In the genomic region with DNA sequence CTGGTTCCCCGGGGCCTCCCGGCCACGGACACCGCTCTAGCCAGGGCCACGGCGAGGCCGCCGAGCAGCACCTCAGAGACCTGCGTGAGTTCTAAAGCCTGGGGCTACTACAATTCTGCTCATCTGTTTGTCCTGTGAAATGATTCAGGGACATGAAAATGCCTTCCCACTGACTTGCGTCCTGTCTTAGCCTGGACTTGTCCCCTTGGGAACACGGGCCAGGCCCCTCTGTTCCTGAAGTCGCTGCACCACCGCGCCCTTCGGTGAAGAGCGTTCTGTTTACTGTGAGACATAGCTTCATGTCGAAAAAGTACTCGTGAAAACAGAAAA, we compare ENCODE assay signal across 11 cellular contexts. TPM values are rescaled to one million over a fixed set of nuclear protein-coding genes. Genes with fewer than 3 reads are reported as not detected.
DNase-seq lines count a peak whose midpoint lies in the region; ATAC-seq and TF ChIP-seq lines count a peak whose summit lies in the region.
"Had no signal": no experiment of that assay in that cellular context is flagged by ENCODE, and none has a peak within 500 bp of the region (broad histone marks: within the 10 kb centered on the region; RNA-seq: fewer than 3 reads in every experiment).

No MANE protein-coding gene starts in this region.

- peak; percentile 19; the same call in 1 of the 2 replicates for ATAC-seq in WTC11
- ATAC-seq in gastroesophageal sphincter = no peak
- ATAC-seq in sciatic nerve = peak; percentile 27
- no peak for ATAC-seq in GM21390 (IDR thresholded peaks at IDR 0.05; ENCODE audit: unreplicated experiment)

- H3K9me3 ChIP-seq in gastroesophageal sphincter = no peaks in the 10 kb centered on the region

- peak overlapping the region; percentile 89; the same call in 1 of the 2 replicates for H3K27ac Mint-ChIP-seq in WTC11

- H3K9me3 Mint-ChIP-seq in WTC11 = no peaks in the 10 kb centered on the region

- H3K4me1 ChIP-seq in gastroesophageal sphincter = peaks cover 0 to 27% (median 9%) of the 10 kb centered on the region in 3 donors

- H3K36me3 Mint-ChIP-seq in WTC11 = peaks cover 36% of the 10 kb centered on the region

- peak overlapping the region in 1 of 2 donors; percentile 52 for H3K4me3 ChIP-seq in gastroesophageal sphincter

- intact Hi-C loops in sciatic nerve (cut with DNase I) = no loop called here

- H3K27ac ChIP-seq in gastroesophageal sphincter = peak overlapping the region in 3 of 4 donors; percentile 56 to 70 (median 60)

- peaks cover 0 to 29% of the 10 kb centered on the region in 2 donors for H3K36me3 ChIP-seq in gastroesophageal sphincter

- peak; percentile 24 for DNase-seq in ELF-1 (ENCODE audit: low read depth, low spot score)
- no peak for DNase-seq in WTC11 (ENCODE audit: low spot score)
- DNase-seq in sciatic nerve (ENCODE audit: low spot score) = no peak
- DNase-seq in NCI-H345 (lab: John Stamatoyannopoulos, UW) = no peak
- DNase-seq in NCI-H2029 treated with DMSO at 0.1 percent for 48 hours (lab: John Stamatoyannopoulos, UW) = no peak
- DNase-seq in SW 1271 (lab: John Stamatoyannopoulos, UW) = no peak
- DNase-seq: activated CD4-positive, alpha-beta T cell treated with anti-CD3 and anti-CD28 coated beads, Interleukin-2, amount 50 U/mL, for 4 hours; foreskin melanocyte; NCI-H510A had no signal

- no peak for TF ChIP-seq EP300 in gastroesophageal sphincter (IDR thresholded peaks at IDR 0.05)

- peaks cover 63% of the 10 kb centered on the region for H3K27me3 ChIP-seq in gastroesophageal sphincter

- no peak for TF ChIP-seq CTCF in WTC11 (IDR thresholded peaks at IDR 0.05)
- no peak for TF ChIP-seq CTCF in gastroesophageal sphincter (IDR thresholded peaks at IDR 0.05)

- POLR2A ChIA-PET in WTC11 (lab: Charles Lee) = interaction anchor here (0.6 kb wide), 2 partner anchors 9 to 276 kb away, joined by 3 read pairs; no protein-coding TSS in a partner anchor

- H3K4me1 Mint-ChIP-seq in WTC11 = peaks cover 17% of the 10 kb centered on the region

- WGBS in gastroesophageal sphincter (ENCODE audit: low coverage in 1 of 2), 2 donors = 45% methylated on average over 9 of the region's 18 CpGs; no CpG with 5 or more reads in 1 of the 2 donors

- no peak for TF ChIP-seq POLR2A in gastroesophageal sphincter (IDR thresholded peaks at IDR 0.05)

- CTCF ChIA-PET in WTC11 (lab: Charles Lee) = interaction anchor here (0.9 to 1.2 kb wide), 2 partner anchors 17 to 234 kb away, joined by 5 read pairs; no protein-coding TSS in a partner anchor

- peak overlapping the region; percentile 65 for H3K4me3 Mint-ChIP-seq in WTC11

- H3K27me3 Mint-ChIP-seq in WTC11 (ENCODE audit: low read depth) = peaks cover 16% of the 10 kb centered on the region

TF ChIP-seq in WTC11, 78 proteins besides CTCF, POLR2A, EP300 and RAD21:
- TF ChIP-seq FOXP4 (CRISPR knock-in tag; IDR thresholded peaks at IDR 0.05) = 0 out of 2 replicates have a peak, but pooled peaks have one; percentile 3
- no peak for TF ChIP-seq ZNF138 (CRISPR knock-in tag; conservative IDR thresholded peaks at IDR 0.05)

RNA-seq across cellular contexts. Expression of gene YBEY, which starts 11.9 kb away (rescaled TPM):
- total RNA-seq in WTC11 (2021) (24.6 to 29.2 TPM (median 27.4 TPM) in 3 replicates), gastroesophageal sphincter (10 to 100 TPM in 3 of 4 donors, 1 to 10 TPM in 1; 6.1 to 16.3 (median 13.3) TPM), sciatic nerve (12.7 TPM)

RNA-seq across cellular contexts. Expression of gene MCM3AP, which starts 12.6 kb away (rescaled TPM):
- total RNA-seq in WTC11 (2021) (136 to 167 TPM (median 136 TPM) in 3 replicates), gastroesophageal sphincter (10 to 100 TPM; 61.6 to 95.4 (median 71.7) TPM), sciatic nerve (103 TPM)

RNA-seq across cellular contexts. Expression of gene C21orf58, which starts 25.6 kb away (rescaled TPM):
- 31.5 to 35.1 TPM (median 32.7 TPM) in 3 replicates for total RNA-seq in WTC11 (2021)
- total RNA-seq in gastroesophageal sphincter = 1 to 10 TPM in 2 of 4 donors, under 1 TPM in 2; 0.13 to 2.8 (median 1.2) TPM
- 4.4 TPM for total RNA-seq in sciatic nerve

RNA-seq across cellular contexts. Expression of gene PCNT, which starts 25.9 kb away (rescaled TPM):
- total RNA-seq in WTC11 (2021) = 40.6 to 46.4 TPM (median 41.0 TPM) in 3 replicates
- 10 to 100 TPM; 24.3 to 31.1 (median 27.3) TPM for total RNA-seq in gastroesophageal sphincter
- total RNA-seq in sciatic nerve = 41.9 TPM

Comparison
In these comparisons a context has a peak if more than half of its experiments do, and no peak if none do; other contexts are left out.
1. ATAC-seq: peak in WTC11 (single experiment) and sciatic nerve (single experiment); none in gastroesophageal sphincter (single experiment) and GM21390 (single experiment).